Comparison of ENCODE assay signal across 27 cellular contexts in genomic region chr5:56511442-56511841, GRCh38.
"Had no signal": no experiment of that assay in that cellular context is flagged by ENCODE, and none has a peak within 500 bp of the region (broad histone marks: within the 10 kb centered on the region; RNA-seq: fewer than 3 reads in every experiment).

No MANE protein-coding gene starts in this region.

- ATAC-seq: natural killer cell; stimulated activated memory B cell treated with anti-CD40 and anti-IgM and Interleukin-4, amounts not matched to agents 10 μg/mL and 1 μg/mL and 100 μg/mL, for 72 hours; stimulated activated naive CD8-positive, alpha-beta T cell treated with anti-CD3 and anti-CD28 coated beads, Interleukin-15, amount 100 ng/mL, for 72 hours; stimulated activated naive CD8-positive, alpha-beta T cell treated with anti-CD3 and anti-CD28 coated beads, Interleukin-15, Interleukin-2, amounts not matched to agents 100 U/mL and 50 U/mL, for 24 hours; upper lobe of right lung had no signal

- H3K4me1 ChIP-seq: psoas muscle, transverse colon, upper lobe of right lung, uterus had no signal

- H3K27ac ChIP-seq: neural progenitor cell, ovary, parathyroid adenoma, psoas muscle, skin epidermis, spleen, suprapubic skin, testis, tibial artery, transverse colon, upper lobe of right lung, uterus had no signal

- H3K9me3 ChIP-seq: ovary, psoas muscle, spleen, suprapubic skin, testis, tibial artery, transverse colon, upper lobe of right lung, uterus had no signal

- H3K9ac ChIP-seq: neural progenitor cell, parathyroid adenoma had no signal

- H2AFZ ChIP-seq: neural progenitor cell, parathyroid adenoma had no signal

- H3K36me3 ChIP-seq: neural progenitor cell, ovary, spleen, suprapubic skin, tibial artery, transverse colon, upper lobe of right lung, uterus had no signal

- H3K4me2 ChIP-seq: neural progenitor cell, smooth muscle cell had no signal

- DNase-seq: natural killer cell; occipital lobe; ovary; posterior cingulate gyrus; psoas muscle; right cardiac atrium; spleen; stimulated activated CD4-positive, alpha-beta T cell treated with anti-CD3 and anti-CD28 coated beads, Interleukin-12 subunit alpha, Interleukin-12 subunit beta, amount 100 ng/mL, for 4 hours; stimulated activated CD4-positive, alpha-beta T cell treated with anti-CD3 and anti-CD28 coated beads, Interleukin-1b, Interleukin-23, amount 100 ng/mL, for 48 hours; stimulated activated CD4-positive, alpha-beta T cell treated with anti-CD3 and anti-CD28 coated beads, Interleukin-4, amount 100 ng/mL, for 1 hour; stimulated activated CD4-positive, alpha-beta T cell treated with anti-CD3 and anti-CD28 coated beads, Interleukin-4, amount 100 ng/mL, for 4 hours; stimulated activated CD8-positive, alpha-beta memory T cell treated with anti-CD3 and anti-CD28 coated beads, Interleukin-4, amount 100 ng/mL, for 48 hours; stimulated activated naive CD4-positive, alpha-beta T cell; stimulated activated naive CD8-positive, alpha-beta T cell treated with anti-CD3 and anti-CD28 coated beads, Interleukin-15, amount 100 ng/mL, for 72 hours; stimulated activated naive CD8-positive, alpha-beta T cell treated with anti-CD3 and anti-CD28 coated beads, Interleukin-15, Interleukin-2, amounts not matched to agents 100 U/mL and 50 U/mL, for 24 hours; substantia nigra; testis; tibial artery; transverse colon; upper lobe of right lung; uterus had no signal

- H3K4me3 ChIP-seq: neural progenitor cell, ovary, psoas muscle, skin epidermis, smooth muscle cell, spleen, suprapubic skin, testis, tibial artery, transverse colon, upper lobe of right lung, uterus had no signal

- H3K27me3 ChIP-seq: neural progenitor cell, ovary, spleen, suprapubic skin, testis, tibial artery, transverse colon, upper lobe of right lung, uterus had no signal
